ENCODE assay signal across 1 cellular context in the genomic region with DNA sequence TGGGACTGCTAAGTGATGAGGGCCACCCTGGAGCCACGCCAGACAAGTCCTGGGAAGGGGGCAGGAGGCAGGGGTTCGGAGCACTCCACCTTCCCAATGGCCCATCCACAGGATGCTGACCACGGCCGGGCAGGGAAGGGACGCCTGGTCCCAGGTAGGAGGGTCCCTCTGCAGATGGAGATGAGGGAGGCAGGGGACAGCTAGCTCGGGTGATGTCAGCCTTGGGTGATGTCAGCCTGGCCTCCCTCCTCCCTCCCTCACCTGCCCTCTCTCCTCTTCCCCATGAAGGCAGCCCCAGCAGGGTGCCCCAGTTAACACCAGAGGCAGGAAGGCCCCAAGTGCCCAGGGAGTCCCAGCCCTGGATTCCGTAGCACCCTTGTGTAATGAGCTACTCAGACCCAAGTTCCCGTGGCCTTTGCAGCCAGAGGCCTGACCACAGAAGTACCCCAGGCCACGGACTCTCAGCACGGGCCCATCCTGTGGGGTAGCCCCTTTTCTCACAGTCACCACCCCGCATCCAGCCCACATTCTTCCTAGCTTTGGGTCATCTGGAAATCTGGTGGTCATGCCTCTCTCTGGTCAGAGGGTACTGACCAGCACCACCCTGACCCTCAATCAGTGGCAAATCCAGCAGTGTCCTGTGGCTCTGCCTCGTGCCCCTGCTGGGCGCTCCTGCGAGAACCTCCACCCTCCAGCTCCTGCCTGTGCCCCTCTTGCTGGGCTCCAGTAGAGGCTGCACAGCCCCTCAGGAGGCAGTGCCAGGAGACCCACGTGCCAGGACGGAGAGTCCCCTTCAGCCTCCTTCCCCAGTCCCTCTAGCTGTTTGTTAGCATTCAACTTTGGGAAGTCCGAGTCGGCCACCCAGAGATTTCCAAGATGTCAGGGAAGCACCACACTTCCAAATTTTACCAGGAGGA.
TF ChIP-seq lines count a peak whose summit lies in the region.

No MANE protein-coding gene starts in this region.

TF ChIP-seq in H1, 55 proteins besides CTCF, POLR2A, EP300 and RAD21:
- TF ChIP-seq MAFK (IDR thresholded peaks at IDR 0.05; ENCODE audit: low read depth, low read length) (no peak), TEAD4 (IDR thresholded peaks at IDR 0.05; ENCODE audit: low read depth, low read length) (no peak), SP1 (IDR thresholded peaks at IDR 0.05; ENCODE audit: low read depth, low read length) (no peak), KDM4A (IDR thresholded peaks at IDR 0.05; ENCODE audit: low read depth, low read length, severe bottlenecking) (no peak), SIX5 (IDR thresholded peaks at IDR 0.05; ENCODE audit: low read depth, low read length) (no peak), CHD2 (IDR thresholded peaks at IDR 0.05; ENCODE audit: low read length) (no peak), EGR1 (IDR thresholded peaks at IDR 0.05; ENCODE audit: borderline replicate concordance, low read depth, low read length) (no peak), POU5F1 (IDR thresholded peaks at IDR 0.05; ENCODE audit: low read depth, low read length) (no peak), RFX5 (IDR thresholded peaks at IDR 0.05; ENCODE audit: borderline replicate concordance, low read depth, low read length) (no peak), RXRA (IDR thresholded peaks at IDR 0.05; ENCODE audit: insufficient read depth, low read depth, low read length) (no peak), SP2 (IDR thresholded peaks at IDR 0.05; ENCODE audit: low read length) (no peak), YY1 (IDR thresholded peaks at IDR 0.05; ENCODE audit: low read depth, low read length) (no peak), TAF7 (optimal IDR thresholded peaks at IDR 0.05; ENCODE audit: borderline replicate concordance, low read depth, low read length) (no peak)
- TF ChIP-seq, protein P1, sequence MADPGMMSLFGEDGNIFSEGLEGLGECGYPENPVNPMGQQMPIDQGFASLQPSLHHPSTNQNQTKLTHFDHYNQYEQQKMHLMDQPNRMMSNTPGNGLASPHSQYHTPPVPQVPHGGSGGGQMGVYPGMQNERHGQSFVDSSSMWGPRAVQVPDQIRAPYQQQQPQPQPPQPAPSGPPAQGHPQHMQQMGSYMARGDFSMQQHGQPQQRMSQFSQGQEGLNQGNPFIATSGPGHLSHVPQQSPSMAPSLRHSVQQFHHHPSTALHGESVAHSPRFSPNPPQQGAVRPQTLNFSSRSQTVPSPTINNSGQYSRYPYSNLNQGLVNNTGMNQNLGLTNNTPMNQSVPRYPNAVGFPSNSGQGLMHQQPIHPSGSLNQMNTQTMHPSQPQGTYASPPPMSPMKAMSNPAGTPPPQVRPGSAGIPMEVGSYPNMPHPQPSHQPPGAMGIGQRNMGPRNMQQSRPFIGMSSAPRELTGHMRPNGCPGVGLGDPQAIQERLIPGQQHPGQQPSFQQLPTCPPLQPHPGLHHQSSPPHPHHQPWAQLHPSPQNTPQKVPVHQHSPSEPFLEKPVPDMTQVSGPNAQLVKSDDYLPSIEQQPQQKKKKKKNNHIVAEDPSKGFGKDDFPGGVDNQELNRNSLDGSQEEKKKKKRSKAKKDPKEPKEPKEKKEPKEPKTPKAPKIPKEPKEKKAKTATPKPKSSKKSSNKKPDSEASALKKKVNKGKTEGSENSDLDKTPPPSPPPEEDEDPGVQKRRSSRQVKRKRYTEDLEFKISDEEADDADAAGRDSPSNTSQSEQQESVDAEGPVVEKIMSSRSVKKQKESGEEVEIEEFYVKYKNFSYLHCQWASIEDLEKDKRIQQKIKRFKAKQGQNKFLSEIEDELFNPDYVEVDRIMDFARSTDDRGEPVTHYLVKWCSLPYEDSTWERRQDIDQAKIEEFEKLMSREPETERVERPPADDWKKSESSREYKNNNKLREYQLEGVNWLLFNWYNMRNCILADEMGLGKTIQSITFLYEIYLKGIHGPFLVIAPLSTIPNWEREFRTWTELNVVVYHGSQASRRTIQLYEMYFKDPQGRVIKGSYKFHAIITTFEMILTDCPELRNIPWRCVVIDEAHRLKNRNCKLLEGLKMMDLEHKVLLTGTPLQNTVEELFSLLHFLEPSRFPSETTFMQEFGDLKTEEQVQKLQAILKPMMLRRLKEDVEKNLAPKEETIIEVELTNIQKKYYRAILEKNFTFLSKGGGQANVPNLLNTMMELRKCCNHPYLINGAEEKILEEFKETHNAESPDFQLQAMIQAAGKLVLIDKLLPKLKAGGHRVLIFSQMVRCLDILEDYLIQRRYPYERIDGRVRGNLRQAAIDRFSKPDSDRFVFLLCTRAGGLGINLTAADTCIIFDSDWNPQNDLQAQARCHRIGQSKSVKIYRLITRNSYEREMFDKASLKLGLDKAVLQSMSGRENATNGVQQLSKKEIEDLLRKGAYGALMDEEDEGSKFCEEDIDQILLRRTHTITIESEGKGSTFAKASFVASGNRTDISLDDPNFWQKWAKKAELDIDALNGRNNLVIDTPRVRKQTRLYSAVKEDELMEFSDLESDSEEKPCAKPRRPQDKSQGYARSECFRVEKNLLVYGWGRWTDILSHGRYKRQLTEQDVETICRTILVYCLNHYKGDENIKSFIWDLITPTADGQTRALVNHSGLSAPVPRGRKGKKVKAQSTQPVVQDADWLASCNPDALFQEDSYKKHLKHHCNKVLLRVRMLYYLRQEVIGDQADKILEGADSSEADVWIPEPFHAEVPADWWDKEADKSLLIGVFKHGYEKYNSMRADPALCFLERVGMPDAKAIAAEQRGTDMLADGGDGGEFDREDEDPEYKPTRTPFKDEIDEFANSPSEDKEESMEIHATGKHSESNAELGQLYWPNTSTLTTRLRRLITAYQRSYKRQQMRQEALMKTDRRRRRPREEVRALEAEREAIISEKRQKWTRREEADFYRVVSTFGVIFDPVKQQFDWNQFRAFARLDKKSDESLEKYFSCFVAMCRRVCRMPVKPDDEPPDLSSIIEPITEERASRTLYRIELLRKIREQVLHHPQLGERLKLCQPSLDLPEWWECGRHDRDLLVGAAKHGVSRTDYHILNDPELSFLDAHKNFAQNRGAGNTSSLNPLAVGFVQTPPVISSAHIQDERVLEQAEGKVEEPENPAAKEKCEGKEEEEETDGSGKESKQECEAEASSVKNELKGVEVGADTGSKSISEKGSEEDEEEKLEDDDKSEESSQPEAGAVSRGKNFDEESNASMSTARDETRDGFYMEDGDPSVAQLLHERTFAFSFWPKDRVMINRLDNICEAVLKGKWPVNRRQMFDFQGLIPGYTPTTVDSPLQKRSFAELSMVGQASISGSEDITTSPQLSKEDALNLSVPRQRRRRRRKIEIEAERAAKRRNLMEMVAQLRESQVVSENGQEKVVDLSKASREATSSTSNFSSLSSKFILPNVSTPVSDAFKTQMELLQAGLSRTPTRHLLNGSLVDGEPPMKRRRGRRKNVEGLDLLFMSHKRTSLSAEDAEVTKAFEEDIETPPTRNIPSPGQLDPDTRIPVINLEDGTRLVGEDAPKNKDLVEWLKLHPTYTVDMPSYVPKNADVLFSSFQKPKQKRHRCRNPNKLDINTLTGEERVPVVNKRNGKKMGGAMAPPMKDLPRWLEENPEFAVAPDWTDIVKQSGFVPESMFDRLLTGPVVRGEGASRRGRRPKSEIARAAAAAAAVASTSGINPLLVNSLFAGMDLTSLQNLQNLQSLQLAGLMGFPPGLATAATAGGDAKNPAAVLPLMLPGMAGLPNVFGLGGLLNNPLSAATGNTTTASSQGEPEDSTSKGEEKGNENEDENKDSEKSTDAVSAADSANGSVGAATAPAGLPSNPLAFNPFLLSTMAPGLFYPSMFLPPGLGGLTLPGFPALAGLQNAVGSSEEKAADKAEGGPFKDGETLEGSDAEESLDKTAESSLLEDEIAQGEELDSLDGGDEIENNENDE (IDR thresholded peaks at IDR 0.05; ENCODE audit: insufficient replicate concordance, low read length), result no peak
